10 cellular contexts compared by ENCODE assay signal in the genomic region with DNA sequence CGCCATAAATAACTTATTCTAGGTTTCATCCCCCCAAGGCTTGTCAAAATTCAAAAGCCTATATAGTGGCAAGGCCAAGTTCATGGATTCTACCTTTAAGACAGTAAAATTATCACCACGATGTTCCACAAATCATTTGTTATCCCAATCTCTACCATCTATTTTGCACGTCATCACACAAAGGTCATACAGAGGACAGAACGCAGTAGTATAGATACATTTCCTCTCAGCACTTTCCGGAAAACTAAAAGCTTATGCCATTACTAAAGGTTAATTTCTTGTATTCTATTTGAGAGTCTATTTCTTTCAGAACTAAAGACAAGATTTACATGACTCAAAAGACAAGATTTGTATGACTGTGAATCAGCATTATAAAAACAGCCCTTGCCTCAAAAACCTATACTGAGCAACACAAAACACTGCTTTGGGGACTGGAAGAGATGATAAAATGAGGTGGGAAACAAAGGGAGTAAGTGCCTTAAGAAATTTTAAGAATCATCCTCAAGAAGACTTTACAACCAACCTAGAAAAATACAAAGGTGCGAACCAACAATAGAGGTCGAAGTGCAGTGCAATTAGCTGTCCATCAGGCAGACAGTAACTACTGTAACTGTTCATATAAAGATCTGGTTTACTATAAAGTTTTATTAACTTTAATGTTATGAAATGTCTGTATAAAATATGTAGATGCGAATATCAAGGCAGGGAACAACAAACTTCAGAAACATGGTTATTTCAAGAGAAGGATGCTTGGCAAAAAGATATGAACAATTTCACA. TPM values are rescaled to one million over a fixed set of nuclear protein-coding genes. Genes with fewer than 3 reads are reported as not detected.
DNase-seq lines count a peak whose midpoint lies in the region; ATAC-seq, FAIRE-seq and TF ChIP-seq lines count a peak whose summit lies in the region.
"Had no signal": no experiment of that assay in that cellular context is flagged by ENCODE, and none has a peak within 500 bp of the region (broad histone marks: within the 10 kb centered on the region; RNA-seq: fewer than 3 reads in every experiment).

No MANE protein-coding gene starts in this region.

- no peak for TF ChIP-seq CTCF in right lobe of liver (IDR thresholded peaks at IDR 0.05)
- TF ChIP-seq CTCF in HepG2 (CRISPR knock-in tag; IDR thresholded peaks at IDR 0.05) = no peak
- TF ChIP-seq CTCF in brain microvascular endothelial cell (IDR thresholded peaks at IDR 0.05; ENCODE audit: low read depth, low read length, missing control alignments) = no peak

- no TSS peak for BruUV-seq in HepG2 (replicated peaks; lab: Mats Ljungman, UMichigan)

- no peak for TF ChIP-seq RAD21 in HepG2 (CRISPR knock-in tag; IDR thresholded peaks at IDR 0.05)

- H3K36me3 ChIP-seq in right lobe of liver = peaks cover 0 to 3% (median 0%) of the 10 kb centered on the region in 4 donors
- peaks cover 5 to 41% of the 10 kb centered on the region in 2 experiments for H3K36me3 ChIP-seq in HepG2 (replicated peaks in 1 of 2; ENCODE audit: control insufficient read depth in 1 of 2, insufficient read depth in 2 of 2, low read length in 2 of 2)
- no peaks in the 10 kb centered on the region for H3K36me3 ChIP-seq in brain microvascular endothelial cell (replicated peaks)

- no peak overlapping the region for H2AFZ ChIP-seq in HepG2 (ENCODE audit: low read length)

- ATAC-seq in right lobe of liver = peak; percentile 33 to 45 (median 34)
- ATAC-seq in HepG2 = no peak
- peak; percentile 26 for ATAC-seq in memory B cell (ENCODE audit: low read depth)
- ATAC-seq: esophagus mucosa had no signal

- CTCF ChIA-PET in HepG2 (lab: Yijun Ruan, JAX; ENCODE audit: low intra/inter-chr PET ratio, low total read pairs) = no interaction called here

- H3K9me3 ChIP-seq in right lobe of liver (no peaks in the 10 kb centered on the region), HepG2 (ENCODE audit: low read length) (no peaks in the 10 kb centered on the region)

- TF ChIP-seq EP300 in HepG2 (IDR thresholded peaks at IDR 0.05; ENCODE audit: low read depth in 2 of 2, low read length in 2 of 2) = no peak
- no peak for TF ChIP-seq EP300 in HepG2 (CRISPR knock-in tag; IDR thresholded peaks at IDR 0.05; ENCODE audit: borderline replicate concordance)

- in situ Hi-C loops in HepG2 (cut with HindIII; ENCODE audit: extremely low pct_ligation_motif_present, low pct_unique_long_range_greater_than_20kb) = no loop called here
- in situ Hi-C loops in brain microvascular endothelial cell (cut with HindIII; ENCODE audit: low pct_ligation_motif_present, low sequenced_read_pairs) = loop anchor here (25.0 kb wide), 1 partner anchor 193 kb away; a partner anchor contains a TSS

- WGBS in right lobe of liver (ENCODE audit: insufficient coverage, low coverage, low lambda C conversion rate, missing lambda C conversion rate) = 46% methylated on average over 8 of the region's 8 CpGs
- whole genome bisulfite sequencing in HepG2 (ENCODE audit: low lambda C conversion rate) = 95% methylated on average over 8 of the region's 8 CpGs

- TF ChIP-seq POLR2A in right lobe of liver (IDR thresholded peaks at IDR 0.05) = no peak
- no peak for TF ChIP-seq POLR2A in HepG2 (IDR thresholded peaks at IDR 0.05; ENCODE audit: insufficient read depth in 1 of 2, low read depth in 2 of 2, low read length in 2 of 2)

- no peaks in the 10 kb centered on the region for H3K27me3 Mint-ChIP-seq in memory B cell

- no peak overlapping the region for H3K9ac ChIP-seq in HepG2 (ENCODE audit: insufficient read depth, low read depth, low read length)

- H3K4me2 ChIP-seq in HepG2 (ENCODE audit: low read depth, low read length) = no peak overlapping the region

- H3K27ac Mint-ChIP-seq in memory B cell = peak overlapping the region; percentile 90

- H3K4me3 ChIP-seq in right lobe of liver (no peak overlapping the region), HepG2 (replicated peaks in 1 of 3; ENCODE audit: insufficient read depth in 1 of 3, low read depth in 2 of 3, low read length in 3 of 3) (no peak overlapping the region), brain microvascular endothelial cell (ENCODE audit: low read depth, low read length) (no peak overlapping the region)

- peak overlapping the region in 2 of 3 donors; percentile 20 to 48 for H3K27ac ChIP-seq in right lobe of liver
- H3K27ac ChIP-seq in HepG2 (ENCODE audit: extremely low read length, insufficient read depth, low read length) = no peak overlapping the region
- H3K27ac ChIP-seq in brain microvascular endothelial cell = peak overlapping the region; percentile 72

- H3K4me1 ChIP-seq in right lobe of liver = peaks cover 0 to 90% (median 37%) of the 10 kb centered on the region in 4 donors
- peaks cover 86% of the 10 kb centered on the region for H3K4me1 ChIP-seq in HepG2 (ENCODE audit: insufficient read depth, low read length)

- peaks cover 99% of the 10 kb centered on the region for H4K20me1 ChIP-seq in HepG2 (ENCODE audit: insufficient read depth, low read length)

- H3K4me3 Mint-ChIP-seq in memory B cell = peak overlapping the region; percentile 74

- FAIRE-seq in HepG2 (lab: Jason Lieb, UNC) = no peak
- FAIRE-seq: D721Med had no signal

- intact Hi-C loops in right lobe of liver (cut with DNase I) = no loop called here
- intact Hi-C loops in HepG2 (cut with micrococcal nuclease; ENCODE audit: unreplicated experiment) = no loop called here

- POLR2A ChIA-PET in HepG2 (lab: Yijun Ruan, JAX) = interaction anchor here (5.1 kb wide), 1 partner anchor 8 kb away, joined by 62 read pairs; a partner anchor contains a TSS

- H3K27me3 ChIP-seq in right lobe of liver (no peaks in the 10 kb centered on the region), HepG2 (ENCODE audit: control insufficient read depth in 1 of 2, insufficient read depth in 2 of 2, low read length in 2 of 2) (no peaks in the 10 kb centered on the region), brain microvascular endothelial cell (replicated peaks) (no peaks in the 10 kb centered on the region)

- no peaks in the 10 kb centered on the region for H3K9me3 Mint-ChIP-seq in memory B cell

- H3K36me3 Mint-ChIP-seq in memory B cell = peaks cover 27% of the 10 kb centered on the region

- peaks cover 53% of the 10 kb centered on the region for H3K4me1 Mint-ChIP-seq in memory B cell

- peaks cover 99% of the 10 kb centered on the region for H3K79me2 ChIP-seq in HepG2 (ENCODE audit: insufficient read depth, low read length)

- DNase-seq in right lobe of liver (no peak), HepG2 (ENCODE audit: low spot score) (no peak), brain microvascular endothelial cell (peak; percentile 67), memory B cell (ENCODE audit: low spot score in 2 of 2) (no peak), NCI-H2081 (lab: John Stamatoyannopoulos, UW) (no peak), NCI-H2029 treated with DMSO at 0.1 percent for 48 hours (lab: John Stamatoyannopoulos, UW) (no peak), epidermal melanocyte (ENCODE audit: insufficient read length, low spot score) (no peak)
- no peak for DNase-seq in activated T-cell treated with anti-CD3 and anti-CD28 coated beads, Interleukin-2, amount 50 U/mL, for 48 hours

RNA-seq across cellular contexts. Expression of a gene that starts 7.6 kb away (rescaled TPM):
- 100 to 1,000 TPM; 127 to 304 (median 190) TPM for total RNA-seq in right lobe of liver
- total RNA-seq in HepG2 (2016; rRNA removed; fragmentation: Illumina TruSeq; extraction: Trizol) = 224 and 265 TPM in 2 replicates
- 200 and 234 TPM in 2 replicates for total RNA-seq in HepG2 (2016; cell fraction: cytosol; rRNA removed; fragmentation: Illumina TruSeq; extraction: Trizol; ENCODE audit: low read depth)
- 227 and 267 TPM in 2 replicates for total RNA-seq in HepG2 (2016; cell fraction: insoluble cytoplasmic fraction; rRNA removed; fragmentation: Illumina TruSeq; extraction: Trizol)
- 313 and 352 TPM in 2 replicates for total RNA-seq in HepG2 (2016; cell fraction: membrane; rRNA removed; fragmentation: Illumina TruSeq; extraction: Trizol)
- 161 and 168 TPM in 2 replicates for total RNA-seq in HepG2 (2016; cell fraction: nucleus; rRNA removed; fragmentation: Illumina TruSeq; extraction: Trizol)
- 217 and 293 TPM in 2 replicates for polyA plus RNA-seq in HepG2 (2011; rRNA removed)
- polyA plus RNA-seq in HepG2 (2011; cell fraction: cytosol; rRNA removed) = 183 and 224 TPM in 2 replicates
- polyA plus RNA-seq in HepG2 (2011; cell fraction: nucleus; rRNA removed) = 279 and 296 TPM in 2 replicates
- polyA plus RNA-seq in HepG2 (2012) = 192 and 199 TPM in 2 replicates
- polyA plus RNA-seq in HepG2 (2016; cell fraction: cytosol; fragmentation: Illumina TruSeq; extraction: Trizol; ENCODE audit: low read depth) = 303 and 369 TPM in 2 replicates
- 331 and 333 TPM in 2 replicates for polyA plus RNA-seq in HepG2 (2016; cell fraction: insoluble cytoplasmic fraction; fragmentation: Illumina TruSeq; extraction: Trizol; ENCODE audit: low read depth)
- 340 and 387 TPM in 2 replicates for polyA plus RNA-seq in HepG2 (2016; cell fraction: membrane; fragmentation: Illumina TruSeq; extraction: Trizol; ENCODE audit: low read depth)
- polyA plus RNA-seq in HepG2 (2016; cell fraction: nucleus; fragmentation: Illumina TruSeq; extraction: Trizol; ENCODE audit: insufficient read depth, low read depth) = 220 and 222 TPM in 2 replicates
- 111 and 172 TPM in 2 replicates for polyA minus RNA-seq in HepG2 (2011; rRNA and poly(A)+ RNA removed; ENCODE audit: low replicate concordance)
- polyA minus RNA-seq in HepG2 (2011; cell fraction: cytosol; rRNA and poly(A)+ RNA removed) = 129 and 148 TPM in 2 replicates
- polyA minus RNA-seq in HepG2 (2011; cell fraction: nucleus; rRNA and poly(A)+ RNA removed) = 307 and 340 TPM in 2 replicates

RNA-seq across cellular contexts. Expression of a gene that starts 49.0 kb away (rescaled TPM):
- total RNA-seq in right lobe of liver (10 to 100 TPM; 29.8 to 34.7 (median 33.1) TPM), HepG2 (2016; rRNA removed; fragmentation: Illumina TruSeq; extraction: Trizol) (35.5 and 37.7 TPM in 2 replicates)
- 44.0 and 52.2 TPM in 2 replicates for total RNA-seq in HepG2 (2016; cell fraction: cytosol; rRNA removed; fragmentation: Illumina TruSeq; extraction: Trizol; ENCODE audit: low read depth)
- total RNA-seq in HepG2 (2016; cell fraction: insoluble cytoplasmic fraction; rRNA removed; fragmentation: Illumina TruSeq; extraction: Trizol) = 36.2 and 41.7 TPM in 2 replicates
- total RNA-seq in HepG2 (2016; cell fraction: membrane; rRNA removed; fragmentation: Illumina TruSeq; extraction: Trizol) = 50.6 and 52.5 TPM in 2 replicates
- 19.8 and 23.3 TPM in 2 replicates for total RNA-seq in HepG2 (2016; cell fraction: nucleus; rRNA removed; fragmentation: Illumina TruSeq; extraction: Trizol)
- 23.4 and 24.5 TPM in 2 replicates for polyA plus RNA-seq in HepG2 (2011; rRNA removed)
- polyA plus RNA-seq in HepG2 (2011; cell fraction: cytosol; rRNA removed) = 12.7 and 14.1 TPM in 2 replicates
- polyA plus RNA-seq in HepG2 (2011; cell fraction: nucleus; rRNA removed) = 3.9 and 5.2 TPM in 2 replicates
- 40.0 and 43.1 TPM in 2 replicates for polyA plus RNA-seq in HepG2 (2012)
- 65.0 and 79.1 TPM in 2 replicates for polyA plus RNA-seq in HepG2 (2016; cell fraction: cytosol; fragmentation: Illumina TruSeq; extraction: Trizol; ENCODE audit: low read depth)
- polyA plus RNA-seq in HepG2 (2016; cell fraction: insoluble cytoplasmic fraction; fragmentation: Illumina TruSeq; extraction: Trizol; ENCODE audit: low read depth) = 46.6 and 50.9 TPM in 2 replicates
- 52.5 and 57.2 TPM in 2 replicates for polyA plus RNA-seq in HepG2 (2016; cell fraction: membrane; fragmentation: Illumina TruSeq; extraction: Trizol; ENCODE audit: low read depth)
- polyA plus RNA-seq in HepG2 (2016; cell fraction: nucleus; fragmentation: Illumina TruSeq; extraction: Trizol; ENCODE audit: insufficient read depth, low read depth) = 52.6 and 60.4 TPM in 2 replicates
- 25.6 and 28.4 TPM in 2 replicates for polyA minus RNA-seq in HepG2 (2011; rRNA and poly(A)+ RNA removed; ENCODE audit: low replicate concordance)
- 13.2 and 14.0 TPM in 2 replicates for polyA minus RNA-seq in HepG2 (2011; cell fraction: cytosol; rRNA and poly(A)+ RNA removed)
- 5.6 and 6.4 TPM in 2 replicates for polyA minus RNA-seq in HepG2 (2011; cell fraction: nucleus; rRNA and poly(A)+ RNA removed)

RNA-seq across cellular contexts. Expression of a gene that starts 59.0 kb away (rescaled TPM):
- total RNA-seq in right lobe of liver (10 to 100 TPM; 11.3 to 18.2 (median 13.9) TPM), HepG2 (2016; rRNA removed; fragmentation: Illumina TruSeq; extraction: Trizol) (17.1 and 33.3 TPM in 2 replicates)
- 13.0 and 17.3 TPM in 2 replicates for total RNA-seq in HepG2 (2016; cell fraction: cytosol; rRNA removed; fragmentation: Illumina TruSeq; extraction: Trizol; ENCODE audit: low read depth)
- total RNA-seq in HepG2 (2016; cell fraction: insoluble cytoplasmic fraction; rRNA removed; fragmentation: Illumina TruSeq; extraction: Trizol) = 15.2 and 34.6 TPM in 2 replicates
- 11.0 and 13.6 TPM in 2 replicates for total RNA-seq in HepG2 (2016; cell fraction: membrane; rRNA removed; fragmentation: Illumina TruSeq; extraction: Trizol)
- 32.1 and 36.1 TPM in 2 replicates for total RNA-seq in HepG2 (2016; cell fraction: nucleus; rRNA removed; fragmentation: Illumina TruSeq; extraction: Trizol)
- polyA plus RNA-seq in HepG2 (2011; rRNA removed) = 11.7 and 11.9 TPM in 2 replicates
- 7.6 and 12.6 TPM in 2 replicates for polyA plus RNA-seq in HepG2 (2011; cell fraction: cytosol; rRNA removed)
- polyA plus RNA-seq in HepG2 (2011; cell fraction: nucleus; rRNA removed) = 17.6 and 20.6 TPM in 2 replicates
- polyA plus RNA-seq in HepG2 (2012) = 30.1 and 31.4 TPM in 2 replicates
- 1.2 and 1.4 TPM in 2 replicates for polyA plus RNA-seq in HepG2 (2016; cell fraction: cytosol; fragmentation: Illumina TruSeq; extraction: Trizol; ENCODE audit: low read depth)
- 8.8 and 10.0 TPM in 2 replicates for polyA plus RNA-seq in HepG2 (2016; cell fraction: insoluble cytoplasmic fraction; fragmentation: Illumina TruSeq; extraction: Trizol; ENCODE audit: low read depth)
- 3.3 and 3.9 TPM in 2 replicates for polyA plus RNA-seq in HepG2 (2016; cell fraction: membrane; fragmentation: Illumina TruSeq; extraction: Trizol; ENCODE audit: low read depth)
- polyA plus RNA-seq in HepG2 (2016; cell fraction: nucleus; fragmentation: Illumina TruSeq; extraction: Trizol; ENCODE audit: insufficient read depth, low read depth) = 28.0 and 30.1 TPM in 2 replicates
- 10.8 and 29.4 TPM in 2 replicates for polyA minus RNA-seq in HepG2 (2011; rRNA and poly(A)+ RNA removed; ENCODE audit: low replicate concordance)
- 14.9 and 17.1 TPM in 2 replicates for polyA minus RNA-seq in HepG2 (2011; cell fraction: cytosol; rRNA and poly(A)+ RNA removed)
- polyA minus RNA-seq in HepG2 (2011; cell fraction: nucleus; rRNA and poly(A)+ RNA removed) = 39.5 and 40.0 TPM in 2 replicates
